Comparison of ENCODE assay signal across 1 cellular context in the genomic region with DNA sequence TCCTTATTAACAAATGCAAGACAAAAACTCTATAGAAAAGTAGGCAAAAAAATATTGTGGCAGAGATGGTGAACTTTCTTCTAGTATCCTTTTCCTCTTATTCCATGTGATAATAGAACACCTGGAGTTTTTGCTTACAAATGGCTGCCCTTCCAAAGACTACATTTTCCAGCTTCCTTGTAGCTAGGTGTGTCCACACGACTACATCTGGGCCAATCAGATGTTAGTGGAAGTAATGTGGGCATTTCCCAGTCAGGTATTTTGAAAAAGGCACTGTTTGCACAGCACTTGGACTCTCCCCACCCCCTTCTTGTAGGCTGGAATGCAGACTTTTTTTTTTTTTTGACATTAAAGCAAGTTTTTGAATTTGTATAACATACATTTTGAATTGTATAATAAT.
TF ChIP-seq lines count a peak whose summit lies in the region.

No MANE protein-coding gene starts in this region.

TF ChIP-seq in GM23338, 12 proteins besides CTCF, POLR2A, EP300 and RAD21 (continued from another document):
- TF ChIP-seq, protein P1, sequence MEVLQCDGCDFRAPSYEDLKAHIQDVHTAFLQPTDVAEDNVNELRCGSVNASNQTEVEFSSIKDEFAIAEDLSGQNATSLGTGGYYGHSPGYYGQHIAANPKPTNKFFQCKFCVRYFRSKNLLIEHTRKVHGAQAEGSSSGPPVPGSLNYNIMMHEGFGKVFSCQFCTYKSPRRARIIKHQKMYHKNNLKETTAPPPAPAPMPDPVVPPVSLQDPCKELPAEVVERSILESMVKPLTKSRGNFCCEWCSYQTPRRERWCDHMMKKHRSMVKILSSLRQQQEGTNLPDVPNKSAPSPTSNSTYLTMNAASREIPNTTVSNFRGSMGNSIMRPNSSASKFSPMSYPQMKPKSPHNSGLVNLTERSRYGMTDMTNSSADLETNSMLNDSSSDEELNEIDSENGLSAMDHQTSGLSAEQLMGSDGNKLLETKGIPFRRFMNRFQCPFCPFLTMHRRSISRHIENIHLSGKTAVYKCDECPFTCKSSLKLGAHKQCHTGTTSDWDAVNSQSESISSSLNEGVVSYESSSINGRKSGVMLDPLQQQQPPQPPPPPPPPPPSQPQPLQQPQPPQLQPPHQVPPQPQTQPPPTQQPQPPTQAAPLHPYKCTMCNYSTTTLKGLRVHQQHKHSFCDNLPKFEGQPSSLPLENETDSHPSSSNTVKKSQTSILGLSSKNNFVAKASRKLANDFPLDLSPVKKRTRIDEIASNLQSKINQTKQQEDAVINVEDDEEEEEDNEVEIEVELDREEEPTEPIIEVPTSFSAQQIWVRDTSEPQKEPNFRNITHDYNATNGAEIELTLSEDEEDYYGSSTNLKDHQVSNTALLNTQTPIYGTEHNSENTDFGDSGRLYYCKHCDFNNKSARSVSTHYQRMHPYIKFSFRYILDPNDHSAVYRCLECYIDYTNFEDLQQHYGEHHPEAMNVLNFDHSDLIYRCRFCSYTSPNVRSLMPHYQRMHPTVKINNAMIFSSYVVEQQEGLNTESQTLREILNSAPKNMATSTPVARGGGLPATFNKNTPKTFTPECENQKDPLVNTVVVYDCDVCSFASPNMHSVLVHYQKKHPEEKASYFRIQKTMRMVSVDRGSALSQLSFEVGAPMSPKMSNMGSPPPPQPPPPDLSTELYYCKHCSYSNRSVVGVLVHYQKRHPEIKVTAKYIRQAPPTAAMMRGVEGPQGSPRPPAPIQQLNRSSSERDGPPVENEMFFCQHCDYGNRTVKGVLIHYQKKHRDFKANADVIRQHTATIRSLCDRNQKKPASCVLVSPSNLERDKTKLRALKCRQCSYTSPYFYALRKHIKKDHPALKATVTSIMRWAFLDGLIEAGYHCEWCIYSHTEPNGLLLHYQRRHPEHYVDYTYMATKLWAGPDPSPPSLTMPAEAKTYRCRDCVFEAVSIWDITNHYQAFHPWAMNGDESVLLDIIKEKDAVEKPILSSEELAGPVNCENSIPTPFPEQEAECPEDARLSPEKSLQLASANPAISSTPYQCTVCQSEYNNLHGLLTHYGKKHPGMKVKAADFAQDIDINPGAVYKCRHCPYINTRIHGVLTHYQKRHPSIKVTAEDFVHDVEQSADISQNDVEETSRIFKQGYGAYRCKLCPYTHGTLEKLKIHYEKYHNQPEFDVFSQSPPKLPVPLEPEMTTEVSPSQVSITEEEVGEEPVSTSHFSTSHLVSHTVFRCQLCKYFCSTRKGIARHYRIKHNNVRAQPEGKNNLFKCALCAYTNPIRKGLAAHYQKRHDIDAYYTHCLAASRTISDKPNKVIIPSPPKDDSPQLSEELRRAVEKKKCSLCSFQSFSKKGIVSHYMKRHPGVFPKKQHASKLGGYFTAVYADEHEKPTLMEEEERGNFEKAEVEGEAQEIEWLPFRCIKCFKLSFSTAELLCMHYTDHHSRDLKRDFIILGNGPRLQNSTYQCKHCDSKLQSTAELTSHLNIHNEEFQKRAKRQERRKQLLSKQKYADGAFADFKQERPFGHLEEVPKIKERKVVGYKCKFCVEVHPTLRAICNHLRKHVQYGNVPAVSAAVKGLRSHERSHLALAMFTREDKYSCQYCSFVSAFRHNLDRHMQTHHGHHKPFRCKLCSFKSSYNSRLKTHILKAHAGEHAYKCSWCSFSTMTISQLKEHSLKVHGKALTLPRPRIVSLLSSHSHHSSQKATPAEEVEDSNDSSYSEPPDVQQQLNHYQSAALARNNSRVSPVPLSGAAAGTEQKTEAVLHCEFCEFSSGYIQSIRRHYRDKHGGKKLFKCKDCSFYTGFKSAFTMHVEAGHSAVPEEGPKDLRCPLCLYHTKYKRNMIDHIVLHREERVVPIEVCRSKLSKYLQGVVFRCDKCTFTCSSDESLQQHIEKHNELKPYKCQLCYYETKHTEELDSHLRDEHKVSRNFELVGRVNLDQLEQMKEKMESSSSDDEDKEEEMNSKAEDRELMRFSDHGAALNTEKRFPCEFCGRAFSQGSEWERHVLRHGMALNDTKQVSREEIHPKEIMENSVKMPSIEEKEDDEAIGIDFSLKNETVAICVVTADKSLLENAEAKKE (CRISPR knock-in tag; IDR thresholded peaks at IDR 0.05) = no peak
- TF ChIP-seq EZH2 (IDR thresholded peaks at IDR 0.05; ENCODE audit: low read depth, unreplicated experiment) (no peak), CREB1 (CRISPR knock-in tag; IDR thresholded peaks at IDR 0.05; ENCODE audit: low read depth) (no peak), ZNF331 (CRISPR knock-in tag; IDR thresholded peaks at IDR 0.05; ENCODE audit: low read depth) (no peak), NANOG (IDR thresholded peaks at IDR 0.05; ENCODE audit: borderline replicate concordance) (no peak)
- TF ChIP-seq, protein P2, sequence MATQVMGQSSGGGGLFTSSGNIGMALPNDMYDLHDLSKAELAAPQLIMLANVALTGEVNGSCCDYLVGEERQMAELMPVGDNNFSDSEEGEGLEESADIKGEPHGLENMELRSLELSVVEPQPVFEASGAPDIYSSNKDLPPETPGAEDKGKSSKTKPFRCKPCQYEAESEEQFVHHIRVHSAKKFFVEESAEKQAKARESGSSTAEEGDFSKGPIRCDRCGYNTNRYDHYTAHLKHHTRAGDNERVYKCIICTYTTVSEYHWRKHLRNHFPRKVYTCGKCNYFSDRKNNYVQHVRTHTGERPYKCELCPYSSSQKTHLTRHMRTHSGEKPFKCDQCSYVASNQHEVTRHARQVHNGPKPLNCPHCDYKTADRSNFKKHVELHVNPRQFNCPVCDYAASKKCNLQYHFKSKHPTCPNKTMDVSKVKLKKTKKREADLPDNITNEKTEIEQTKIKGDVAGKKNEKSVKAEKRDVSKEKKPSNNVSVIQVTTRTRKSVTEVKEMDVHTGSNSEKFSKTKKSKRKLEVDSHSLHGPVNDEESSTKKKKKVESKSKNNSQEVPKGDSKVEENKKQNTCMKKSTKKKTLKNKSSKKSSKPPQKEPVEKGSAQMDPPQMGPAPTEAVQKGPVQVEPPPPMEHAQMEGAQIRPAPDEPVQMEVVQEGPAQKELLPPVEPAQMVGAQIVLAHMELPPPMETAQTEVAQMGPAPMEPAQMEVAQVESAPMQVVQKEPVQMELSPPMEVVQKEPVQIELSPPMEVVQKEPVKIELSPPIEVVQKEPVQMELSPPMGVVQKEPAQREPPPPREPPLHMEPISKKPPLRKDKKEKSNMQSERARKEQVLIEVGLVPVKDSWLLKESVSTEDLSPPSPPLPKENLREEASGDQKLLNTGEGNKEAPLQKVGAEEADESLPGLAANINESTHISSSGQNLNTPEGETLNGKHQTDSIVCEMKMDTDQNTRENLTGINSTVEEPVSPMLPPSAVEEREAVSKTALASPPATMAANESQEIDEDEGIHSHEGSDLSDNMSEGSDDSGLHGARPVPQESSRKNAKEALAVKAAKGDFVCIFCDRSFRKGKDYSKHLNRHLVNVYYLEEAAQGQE (IDR thresholded peaks at IDR 0.05; ENCODE audit: unreplicated experiment) = no peak
